8 cellular contexts compared by ENCODE assay signal in the genomic region with DNA sequence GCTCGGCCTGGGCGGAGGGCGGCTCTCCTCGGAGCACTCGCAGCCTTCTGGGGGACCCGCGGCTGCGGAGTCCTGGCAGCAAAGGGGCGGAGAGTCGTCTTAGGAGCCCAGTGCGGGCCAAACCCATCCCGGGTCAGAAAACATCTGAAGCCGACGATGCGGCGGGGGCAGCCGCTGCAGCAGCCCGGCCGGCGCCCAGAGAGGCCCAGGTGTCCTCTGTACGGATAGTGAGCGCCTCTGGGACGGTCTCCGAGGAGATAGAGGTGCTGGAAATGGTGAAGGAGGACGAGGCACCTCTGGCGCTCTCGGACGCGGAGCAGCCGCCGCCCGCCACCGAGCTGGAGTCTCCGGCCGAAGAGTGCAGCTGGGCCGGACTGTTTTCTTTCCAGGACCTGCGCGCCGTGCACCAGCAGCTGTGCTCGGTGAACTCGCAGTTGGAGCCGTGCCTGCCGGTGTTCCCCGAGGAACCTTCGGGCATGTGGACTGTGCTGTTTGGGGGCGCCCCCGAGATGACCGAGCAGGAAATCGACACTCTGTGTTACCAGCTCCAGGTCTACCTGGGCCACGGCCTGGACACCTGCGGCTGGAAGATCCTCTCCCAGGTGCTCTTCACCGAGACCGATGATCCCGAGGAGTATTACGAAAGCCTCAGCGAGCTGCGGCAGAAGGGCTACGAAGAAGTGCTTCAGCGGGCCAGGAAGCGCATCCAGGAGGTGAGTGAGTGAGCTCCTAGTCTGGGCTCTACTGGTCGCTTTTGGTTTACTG. TPM values are rescaled to one million over a fixed set of nuclear protein-coding genes. Genes with fewer than 3 reads are reported as not detected.
DNase-seq lines count a peak whose midpoint lies in the region; ATAC-seq, FAIRE-seq and TF ChIP-seq lines count a peak whose summit lies in the region.

No MANE protein-coding gene starts in this region.

- POLR2A ChIA-PET in GM12878 (lab: Charles Lee), result interaction anchor here (0.6 to 1.2 kb wide), 4 partner anchors 374 to 1111 kb away, joined by 3 to 6 read pairs (median 3); no protein-coding TSS in a partner anchor

- no peak for TF ChIP-seq EP300 in GM12878 (IDR thresholded peaks at IDR 0.05; ENCODE audit: borderline replicate concordance in 1 of 2, control insufficient read depth in 1 of 2, low read depth in 2 of 2, low read length in 2 of 2)

- H3K9me3 ChIP-seq in BLaER1 treated with 17β-estradiol and CSF1 and Interleukin-3, amounts not matched to agents 10 nM and 100 nM (replicated peaks in 1 of 11), result peaks cover 0 to 7% (median 0%) of the 10 kb centered on the region in 11 experiments; a peak in 2 of 22 replicates
- H3K9me3 ChIP-seq in HUES6 (ENCODE audit: control insufficient read depth, insufficient read depth, low read depth, low read length), result no peaks in the 10 kb centered on the region
- no peaks in the 10 kb centered on the region for H3K9me3 ChIP-seq in GM12878 (replicated peaks; ENCODE audit: control insufficient read depth, insufficient read depth, low read length)
- H3K9me3 ChIP-seq in iPS-18a (ENCODE audit: control insufficient read depth, low read depth, low read length), result no peaks in the 10 kb centered on the region
- H3K9me3 ChIP-seq in skeletal muscle satellite cell (replicated peaks; ENCODE audit: low read length), result no peaks in the 10 kb centered on the region

- peaks cover 7 to 50% (median 27%) of the 10 kb centered on the region in 11 experiments; a peak in 13 of 22 replicates for H4K20me1 ChIP-seq in BLaER1 treated with 17β-estradiol and CSF1 and Interleukin-3, amounts not matched to agents 10 nM and 100 nM
- H4K20me1 ChIP-seq in GM12878 (ENCODE audit: control insufficient read depth, insufficient read depth), result no peaks in the 10 kb centered on the region

- peak overlapping the region; percentile 77 for H2AFZ ChIP-seq in GM12878 (ENCODE audit: control insufficient read depth, low read depth, low read length)

- peaks cover 0 to 7% (median 0%) of the 10 kb centered on the region in 11 experiments; a peak in 1 of 22 replicates for H3K36me3 ChIP-seq in BLaER1 treated with 17β-estradiol and CSF1 and Interleukin-3, amounts not matched to agents 10 nM and 100 nM
- no peaks in the 10 kb centered on the region for H3K36me3 ChIP-seq in HUES6 (ENCODE audit: control insufficient read depth, insufficient read depth, low read length)
- H3K36me3 ChIP-seq in GM12878 (ENCODE audit: control insufficient read depth in 2 of 2, insufficient read depth in 2 of 2, low read length in 1 of 2), result no peaks in the 10 kb centered on the region
- H3K36me3 ChIP-seq in iPS-18a (ENCODE audit: control insufficient read depth, low read depth, low read length), result no peaks in the 10 kb centered on the region
- no peaks in the 10 kb centered on the region for H3K36me3 ChIP-seq in skeletal muscle satellite cell (ENCODE audit: insufficient read depth, low read length)

- intact Hi-C loops in GM12878 (cut with micrococcal nuclease; ENCODE audit: unreplicated experiment), result loop anchor here (2.0 to 5.0 kb wide), 2 partner anchors 252 to 275 kb away; a partner anchor contains a TSS

- CTCF ChIA-PET in GM12878 (lab: Yijun Ruan, JAX), result interaction anchor here (0.7 to 1.4 kb wide), 5 partner anchors 16 to 1123 kb away, joined by 3 to 4 read pairs (median 4); no protein-coding TSS in a partner anchor

- SMC1A ChIA-PET in GM12878 (lab: Charles Lee; ENCODE audit: uncharacterized antibody, unreplicated experiment), result interaction anchor here (1.5 to 1.9 kb wide), 2 partner anchors 17 to 24 kb away, joined by 3 to 9 read pairs; no protein-coding TSS in a partner anchor

- H3K4me3 ChIP-seq in BLaER1 treated with 17β-estradiol and CSF1 and Interleukin-3, amounts not matched to agents 10 nM and 100 nM, result peak overlapping the region; percentile 73 to 93 (median 91)
- H3K4me3 ChIP-seq in HUES6 (ENCODE audit: low read depth, low read length) (peak overlapping the region; percentile 98), GM12878 (peak overlapping the region; percentile 86), iPS-18a (ENCODE audit: low read length) (peak overlapping the region; percentile 96), skeletal muscle satellite cell (ENCODE audit: low read length) (peak overlapping the region; percentile 92)

- in situ Hi-C loops in GM12878 (cut with MboI), result no loop called here

- ATAC-seq in GM19455 (IDR thresholded peaks at IDR 0.05; ENCODE audit: unreplicated experiment) (peak; percentile 19), GM12878 (peak; percentile 50)

- peaks cover 16 to 34% (median 28%) of the 10 kb centered on the region in 11 experiments; a peak in 21 of 22 replicates for H3K27me3 ChIP-seq in BLaER1 treated with 17β-estradiol and CSF1 and Interleukin-3, amounts not matched to agents 10 nM and 100 nM
- peaks cover 27% of the 10 kb centered on the region; the same call in 1 of the 2 replicates for H3K27me3 ChIP-seq in HUES6 (ENCODE audit: control insufficient read depth, insufficient read depth, low read length)
- no peaks in the 10 kb centered on the region for H3K27me3 ChIP-seq in GM12878 (replicated peaks in 1 of 2; ENCODE audit: control insufficient read depth in 2 of 2, insufficient read depth in 2 of 2, low read length in 1 of 2)
- H3K27me3 ChIP-seq in iPS-18a (ENCODE audit: control insufficient read depth, insufficient read depth, low read length), result peaks cover 28% of the 10 kb centered on the region
- H3K27me3 ChIP-seq in skeletal muscle satellite cell (ENCODE audit: control insufficient read depth, insufficient read depth, low read length), result no peaks in the 10 kb centered on the region

- BruUV-seq in GM12878 (replicated peaks; lab: Mats Ljungman, UMichigan), result no TSS peak

- TF ChIP-seq CTCF in GM12878 (IDR thresholded peaks at IDR 0.05 in 2 of 3, conservative IDR thresholded peaks at IDR 0.05 in 1 of 3; ENCODE audit: control insufficient read depth in 2 of 3, extremely low read depth in 1 of 3, insufficient read depth in 1 of 3, low read depth in 3 of 3, low read length in 3 of 3), result no peak

- TF ChIP-seq RAD21 in GM12878 (IDR thresholded peaks at IDR 0.05; ENCODE audit: insufficient read depth, low read depth, low read length), result no peak

- FAIRE-seq in GM12878 (lab: Jason Lieb, UNC), result no peak

- RAD21 ChIA-PET in GM12878 (lab: Charles Lee; ENCODE audit: unreplicated experiment), result interaction anchor here (0.5 to 1.5 kb wide), 5 partner anchors 25 to 227 kb away, joined by 3 read pairs; no protein-coding TSS in a partner anchor

- H3K4me2 ChIP-seq in BLaER1 treated with 17β-estradiol and CSF1 and Interleukin-3, amounts not matched to agents 10 nM and 100 nM, result peak overlapping the region; percentile 86 to 100 (median 96)
- H3K4me2 ChIP-seq in GM12878 (ENCODE audit: control insufficient read depth, insufficient read depth), result peak overlapping the region; percentile 64
- H3K4me2 ChIP-seq in skeletal muscle satellite cell (ENCODE audit: low read length), result peak overlapping the region; percentile 100

- WGBS in GM12878 (ENCODE audit: insufficient coverage, insufficient replicate concordance, low lambda C conversion rate, missing lambda C conversion rate), result under 1% methylated on average over 61 of the region's 61 CpGs

- peaks cover 15 to 35% (median 19%) of the 10 kb centered on the region in 10 experiments for H3K4me1 ChIP-seq in BLaER1 treated with 17β-estradiol and CSF1 and Interleukin-3, amounts not matched to agents 10 nM and 100 nM
- H3K4me1 ChIP-seq in HUES6 (ENCODE audit: control insufficient read depth, insufficient read depth, low read length) (peaks cover 4% of the 10 kb centered on the region; the same call in 1 of the 2 replicates), GM12878 (ENCODE audit: control insufficient read depth, insufficient read depth, low read length) (peaks cover 5% of the 10 kb centered on the region), iPS-18a (ENCODE audit: control insufficient read depth, low read depth, low read length) (peaks cover 14% of the 10 kb centered on the region), skeletal muscle satellite cell (ENCODE audit: control insufficient read depth, insufficient read depth, low read length) (peaks cover 15% of the 10 kb centered on the region)

- TF ChIP-seq POLR2A in GM12878 (IDR thresholded peaks at IDR 0.05; ENCODE audit: low read depth, low read length), result peak; percentile 67

- H3K27ac ChIP-seq in BLaER1 treated with 17β-estradiol and CSF1 and Interleukin-3, amounts not matched to agents 10 nM and 100 nM, result peak overlapping the region; percentile 69 to 90 (median 82)
- H3K27ac ChIP-seq in HUES6 (ENCODE audit: low read depth, low read length), result peak overlapping the region; percentile 74; the same call in 1 of the 2 replicates
- peak overlapping the region; percentile 71 for H3K27ac ChIP-seq in GM12878 (ENCODE audit: control insufficient read depth, insufficient read depth)
- no peak overlapping the region for H3K27ac ChIP-seq in iPS-18a (ENCODE audit: low read length)

- peaks cover 42% of the 10 kb centered on the region for H3K79me2 ChIP-seq in GM12878 (ENCODE audit: control insufficient read depth, insufficient read depth, low read length)

- DNase-seq in T-helper 1 cell (peak in 3 of 5 donors; percentile 15 to 51 (median 17)), GM12878 (ENCODE audit: low read depth, low spot score) (no peak), GF-D8 (lab: John Stamatoyannopoulos, UW) (no peak)

- H3K9ac ChIP-seq in BLaER1 treated with 17β-estradiol and CSF1 and Interleukin-3, amounts not matched to agents 10 nM and 100 nM, result peak overlapping the region; percentile 82 to 92 (median 87)
- peak overlapping the region; percentile 92 for H3K9ac ChIP-seq in HUES6 (ENCODE audit: low read length)
- H3K9ac ChIP-seq in GM12878 (ENCODE audit: control insufficient read depth, insufficient read depth, low read length), result peak overlapping the region; percentile 94
- H3K9ac ChIP-seq in iPS-18a (ENCODE audit: low read length), result peak overlapping the region; percentile 75
- H3K9ac ChIP-seq in skeletal muscle satellite cell (ENCODE audit: low read depth, low read length), result peak overlapping the region; percentile 84

RNA-seq across cellular contexts. Expression of a gene that starts 1.2 kb away (rescaled TPM):
- total RNA-seq in GM12878 (2013; cell fraction: nucleolus; rRNA removed), result 30.5 and 31.5 TPM in 2 replicates
- 3.4 and 3.9 TPM in 2 replicates for total RNA-seq in GM12878 (2014; rRNA removed)
- 3.5 and 3.7 TPM in 2 replicates for total RNA-seq in GM12878 (2014; rRNA removed; fragmentation: Illumina TruSeq; extraction: Trizol)
- total RNA-seq in GM12878 (2021), result 3.6 and 4.1 TPM in 2 replicates
- 2.1 TPM for polyA plus RNA-seq in GM12878 (2011; ENCODE audit: low read depth)
- polyA plus RNA-seq in GM12878 (2011; rRNA removed), result 4.8 and 7.4 TPM in 2 replicates
- polyA plus RNA-seq in GM12878 (2011; cell fraction: cytosol; rRNA removed), result 1.4 and 1.8 TPM in 2 replicates
- polyA plus RNA-seq in GM12878 (2011; cell fraction: nucleus; rRNA removed), result 3.9 and 4.9 TPM in 2 replicates
- 3.8 and 4.1 TPM in 2 replicates for polyA plus RNA-seq in GM12878 (2012)
- 2.7 and 6.0 TPM in 2 replicates for polyA plus RNA-seq in GM12878 (2014; fragmentation: Illumina TruSeq; extraction: Trizol)
- under 1 TPM; 0.63 to 0.80 TPM for polyA plus RNA-seq in GM12878 (2014; fragmentation: Nextera tagmentation; extraction: Ambion mirVana)
- 1.8 and 2.0 TPM in 2 replicates for polyA plus RNA-seq in GM12878 (2014; rRNA removed)
- polyA plus RNA-seq in GM12878 (2016; fragmentation: Nextera tagmentation; extraction: Ambion mirVana), result 1 to 10 TPM; 1.2 to 1.5 TPM
- polyA minus RNA-seq in GM12878 (2011; rRNA and poly(A)+ RNA removed), result 4.9 and 6.2 TPM in 2 replicates
- 2.9 and 3.1 TPM in 2 replicates for polyA minus RNA-seq in GM12878 (2011; cell fraction: cytosol; rRNA and poly(A)+ RNA removed)
- polyA minus RNA-seq in GM12878 (2011; cell fraction: nucleus; rRNA and poly(A)+ RNA removed), result 4.2 and 7.4 TPM in 2 replicates
- total RNA-seq in skeletal muscle satellite cell (2012; rRNA removed), result 5.2 and 6.6 TPM in 2 replicates

Comparison
In these comparisons a context has a peak if more than half of its experiments do, and no peak if none do; other contexts are left out.
1. DNase-seq: peak in T-helper 1 cell (3 of 5); none in GM12878 (single experiment) and GF-D8 (single experiment).
2. Peak in every context shown above with its lines, with median percentiles within 50 percentile points of each other: H3K4me2 ChIP-seq, H3K4me3 ChIP-seq and H3K9ac ChIP-seq.